ENCODE assay signal across 1 cellular context in genomic region chr11:83156996-83157754, GRCh38.
TF ChIP-seq lines count a peak whose summit lies in the region.

TSS of gene PCF11 (plus strand) at chr11:83157131. CDS start at chr11:83157440, 309 bp downstream.

TF ChIP-seq in GM12878, 131 proteins besides CTCF, POLR2A, EP300 and RAD21 (continued from another document and continues in another):
- TF ChIP-seq PRDM15 (CRISPR knock-in tag; IDR thresholded peaks at IDR 0.05) (no peak), MTA2 (IDR thresholded peaks at IDR 0.05; ENCODE audit: low read depth) (no peak), HDAC6 (IDR thresholded peaks at IDR 0.05; ENCODE audit: unreplicated experiment) (peak; percentile 21), REST (IDR thresholded peaks at IDR 0.05; ENCODE audit: low read depth, low read length) (peak; percentile 51; the same call in 1 of the 2 replicates), POLR2AphosphoS2 (IDR thresholded peaks at IDR 0.05; ENCODE audit: low read depth, low read length) (peak; percentile 96), BMI1 (IDR thresholded peaks at IDR 0.05; ENCODE audit: borderline replicate concordance) (0 out of 2 replicates have a peak, but pooled peaks have one; percentile 3), NBN (IDR thresholded peaks at IDR 0.05) (no peak; the same call in none of the 2 replicates), CBFB (IDR thresholded peaks at IDR 0.05; ENCODE audit: low read depth) (peak; percentile 93), RELB (IDR thresholded peaks at IDR 0.05; ENCODE audit: low read depth) (peak; percentile 84), ATF7 (IDR thresholded peaks at IDR 0.05; ENCODE audit: low read depth) (0 out of 2 replicates have a peak, but pooled peaks have one; percentile 47), NFIC (IDR thresholded peaks at IDR 0.05; ENCODE audit: low read depth, low read length) (0 out of 2 replicates have a peak, but pooled peaks have one; percentile 44), SPI1 (IDR thresholded peaks at IDR 0.05; ENCODE audit: borderline replicate concordance, insufficient read depth, low read depth, low read length) (peak; percentile 5; the same call in 1 of the 2 replicates), GATAD2B (conservative IDR thresholded peaks at IDR 0.05; ENCODE audit: low read depth) (0 out of 2 replicates have a peak, but pooled peaks have one; percentile 50), EGR1 (IDR thresholded peaks at IDR 0.05; ENCODE audit: borderline replicate concordance in 1 of 2, low read depth in 2 of 2, low read length in 2 of 2) (peak in 1 of 2 experiments; percentile 6; a peak in 1 of 3 replicates), DPF2 (IDR thresholded peaks at IDR 0.05) (0 out of 2 replicates have a peak, but pooled peaks have one; percentile 45), SMAD1 (IDR thresholded peaks at IDR 0.05; ENCODE audit: low read depth, partially characterized antibody) (peak; percentile 94), IRF3 (IDR thresholded peaks at IDR 0.05) (no peak), SKIL (IDR thresholded peaks at IDR 0.05; ENCODE audit: low read depth, poor library complexity, severe bottlenecking) (peak; percentile 7), TCF12 (IDR thresholded peaks at IDR 0.05; ENCODE audit: low read depth, low read length) (peak; percentile 31; the same call in 1 of the 2 replicates), CREM (IDR thresholded peaks at IDR 0.05; ENCODE audit: low read depth) (no peak), PAX5 (IDR thresholded peaks at IDR 0.05; ENCODE audit: borderline replicate concordance, low read depth, low read length) (0 out of 2 replicates have a peak, but pooled peaks have one; percentile 3), LARP7 (IDR thresholded peaks at IDR 0.05) (peak; percentile 83), BCLAF1 (IDR thresholded peaks at IDR 0.05) (no peak), STAT1 (conservative IDR thresholded peaks at IDR 0.05) (0 out of 2 replicates have a peak, but pooled peaks have one; percentile 39), ZNF217 (IDR thresholded peaks at IDR 0.05) (no peak), PML (IDR thresholded peaks at IDR 0.05; ENCODE audit: low read length) (peak; percentile 93), YY1 (IDR thresholded peaks at IDR 0.05; ENCODE audit: low read depth, low read length) (peak; percentile 98), POLR2AphosphoS5 (IDR thresholded peaks at IDR 0.05; ENCODE audit: low read length) (peak; percentile 99), TBL1XR1 (IDR thresholded peaks at IDR 0.05; ENCODE audit: low read depth, low read length) (peak; percentile 39; the same call in 1 of the 2 replicates), BCL3 (IDR thresholded peaks at IDR 0.05; ENCODE audit: borderline replicate concordance, insufficient read depth, low read depth, low read length, poor library complexity, severe bottlenecking) (peak; percentile 11), MXI1 (IDR thresholded peaks at IDR 0.05; ENCODE audit: low read depth, low read length) (0 out of 2 replicates have a peak, but pooled peaks have one; percentile 2), ESRRA (IDR thresholded peaks at IDR 0.05; ENCODE audit: low read length) (no peak; the same call in 1 of the 2 replicates), RUNX3 (IDR thresholded peaks at IDR 0.05; ENCODE audit: low read length) (peak; percentile 80), BACH1 (IDR thresholded peaks at IDR 0.05; ENCODE audit: borderline replicate concordance) (peak; percentile 71), JUND (IDR thresholded peaks at IDR 0.05; ENCODE audit: low read depth, low read length) (0 out of 2 replicates have a peak, but pooled peaks have one; percentile 15), MLLT1 (IDR thresholded peaks at IDR 0.05) (peak; percentile 95), NR2C1 (IDR thresholded peaks at IDR 0.05) (peak; percentile 49), SMAD5 (IDR thresholded peaks at IDR 0.05; ENCODE audit: low read depth) (peak; percentile 97), NKRF (conservative IDR thresholded peaks at IDR 0.05) (peak; percentile 65), POU2F2 (IDR thresholded peaks at IDR 0.05; ENCODE audit: borderline replicate concordance, low read depth, low read length) (peak; percentile 80)
